In genomic region chr4:37825501-37825900, GRCh38 we compare ENCODE assay signal across 8 cellular contexts. TPM values are rescaled to one million over a fixed set of nuclear protein-coding genes. Genes with fewer than 3 reads are reported as not detected.
DNase-seq lines count a peak whose midpoint lies in the region; ATAC-seq and TF ChIP-seq lines count a peak whose summit lies in the region.
"Not testable (repeated sequence)": the region's sequence is repeated elsewhere in the genome, so short reads cannot be mapped to it uniquely, and the experiment has no call there.

No MANE protein-coding gene starts in this region.

- H3K27me3 ChIP-seq in ACC112 (ENCODE audit: insufficient read depth, low read length); H9 (ENCODE audit: insufficient read depth, low read length); iPS DF 6.9 (ENCODE audit: control insufficient read depth, insufficient read depth, low read length); naive thymus-derived CD4-positive, alpha-beta T cell (ENCODE audit: control insufficient read depth in 2 of 2, insufficient read depth in 2 of 2, low read length in 2 of 2); spleen (replicated peaks in 1 of 7): not testable (repeated sequence)
- H3K27me3 ChIP-seq in ectodermal cell (ENCODE audit: control insufficient read depth, insufficient read depth, low read length, poor library complexity, severe bottlenecking), result peaks cover 37% of the 10 kb centered on the region

- H2BK120ac ChIP-seq in H9 (ENCODE audit: low read depth, low read length, poor library complexity, severe bottlenecking), result not testable (repeated sequence)

- intact Hi-C loops in naive thymus-derived CD4-positive, alpha-beta T cell (cut with micrococcal nuclease), result loop anchor here (5.0 kb wide), 2 partner anchors 487 to 1357 kb away; partner anchors contain the start of gene WDR19 (in 1 of the 2)
- intact Hi-C loops in spleen (cut with DNase I; ENCODE audit: low total_unique reads), result not testable (repeated sequence)

- TF ChIP-seq CTCF in H9 (conservative IDR thresholded peaks at IDR 0.05) (0 out of 3 replicates have a peak, but pooled peaks have one; percentile 8), RWPE1 (conservative IDR thresholded peaks at IDR 0.05; ENCODE audit: low read depth) (peak; percentile 35; the same call in 1 of the 2 replicates)
- not testable (repeated sequence) for TF ChIP-seq CTCF in spleen (IDR thresholded peaks at IDR 0.05 in 8 of 11, conservative IDR thresholded peaks at IDR 0.05 in 3 of 11)

- H3K4me1 ChIP-seq in ACC112 (ENCODE audit: control insufficient read depth, insufficient read depth, low read length, unreplicated experiment) (peaks cover 22% of the 10 kb centered on the region), spleen (peaks cover 9 to 46% (median 30%) of the 10 kb centered on the region in 6 donors)
- not testable (repeated sequence) for H3K4me1 ChIP-seq in H9 (ENCODE audit: insufficient read depth, low read length); ectodermal cell (ENCODE audit: control insufficient read depth, insufficient read depth, low read length); iPS DF 6.9 (ENCODE audit: control insufficient read depth, insufficient read depth, low read length)
- peaks cover 7 to 11% of the 10 kb centered on the region in 2 donors for H3K4me1 ChIP-seq in naive thymus-derived CD4-positive, alpha-beta T cell (ENCODE audit: control insufficient read depth in 2 of 2, insufficient read depth in 2 of 2, low read length in 2 of 2)

- H4K20me1 ChIP-seq in H9 (ENCODE audit: control insufficient read depth, insufficient read depth, insufficient read length), result not testable (repeated sequence)

- not testable (repeated sequence) for DNase-seq in H9; RWPE1 (ENCODE audit: low spot score); activated naive CD4-positive, alpha-beta T cell treated with anti-CD3 and anti-CD28 coated beads, Interleukin-2, amount 10 ng/mL, durations not matched to agents 7 days and 5 days; iPS DF 6.9 (ENCODE audit: low read depth, low spot score); naive thymus-derived CD4-positive, alpha-beta T cell; spleen

- not testable (repeated sequence) for H2BK5ac ChIP-seq in H9 (ENCODE audit: insufficient read length, low read length)

- not testable (repeated sequence) for H4K8ac ChIP-seq in H9 (replicated peaks; ENCODE audit: insufficient read length, low read depth, low read length)

- H3K18ac ChIP-seq in H9 (ENCODE audit: insufficient read length, low read depth, low read length), result not testable (repeated sequence)

- not testable (repeated sequence) for H3K9me3 Mint-ChIP-seq in H9; activated naive CD4-positive, alpha-beta T cell treated with anti-CD3 and anti-CD28 coated beads, Interleukin-2, amount 10 ng/mL, durations not matched to agents 7 days and 5 days; naive thymus-derived CD4-positive, alpha-beta T cell

- peak overlapping the region; percentile 84 for H2AFZ ChIP-seq in ACC112 (ENCODE audit: low read length, unreplicated experiment)
- peak overlapping the region; percentile 97 for H2AFZ ChIP-seq in H9 (ENCODE audit: low read length)

- peak overlapping the region; percentile 81 to 85 for H3K4me3 Mint-ChIP-seq in H9
- H3K4me3 Mint-ChIP-seq in activated naive CD4-positive, alpha-beta T cell treated with anti-CD3 and anti-CD28 coated beads, Interleukin-2, amount 10 ng/mL, durations not matched to agents 7 days and 5 days, result peak overlapping the region; percentile 96
- peak overlapping the region; percentile 93 to 100 (median 98) for H3K4me3 Mint-ChIP-seq in naive thymus-derived CD4-positive, alpha-beta T cell

- POLR2A ChIA-PET in RWPE1 (lab: Yijun Ruan, JAX; ENCODE audit: low non-redundant PET), result interaction anchor here (1.0 kb wide), 1 partner anchor 66 kb away, joined by 5 read pairs; no protein-coding TSS in a partner anchor
- POLR2A ChIA-PET in naive thymus-derived CD4-positive, alpha-beta T cell (lab: Charles Lee), result interaction anchor here (1.2 to 2.3 kb wide), 6 partner anchors 52 to 204 kb away, joined by 3 to 15 read pairs (median 5); partner anchors contain the start of gene RELL1

- not testable (repeated sequence) for ATAC-seq in naive thymus-derived CD4-positive, alpha-beta T cell

- H3T11ph ChIP-seq in H9 (ENCODE audit: low read length), result not testable (repeated sequence)

- H3K4me3 ChIP-seq in ACC112 (ENCODE audit: low read depth, low read length) (peak overlapping the region; percentile 90), ectodermal cell (ENCODE audit: insufficient read depth, low read depth, low read length) (peak overlapping the region; percentile 63), iPS DF 6.9 (ENCODE audit: low read length) (peak overlapping the region; percentile 28; the same call in 1 of the 2 replicates), spleen (peak overlapping the region; percentile 67 to 98 (median 89))
- peak overlapping the region; percentile 79 for H3K4me3 ChIP-seq in naive thymus-derived CD4-positive, alpha-beta T cell (ENCODE audit: low read length)

- not testable (repeated sequence) for H3K36me3 Mint-ChIP-seq in H9 (ENCODE audit: insufficient read depth in 1 of 3, low read depth in 3 of 3)
- H3K36me3 Mint-ChIP-seq in activated naive CD4-positive, alpha-beta T cell treated with anti-CD3 and anti-CD28 coated beads, Interleukin-2, amount 10 ng/mL, durations not matched to agents 7 days and 5 days, result peaks cover 11% of the 10 kb centered on the region
- peaks cover 8 to 12% (median 10%) of the 10 kb centered on the region in 5 donors for H3K36me3 Mint-ChIP-seq in naive thymus-derived CD4-positive, alpha-beta T cell

- peaks cover 24% of the 10 kb centered on the region for H3K27me3 Mint-ChIP-seq in H9 (ENCODE audit: low read depth)
- peaks cover 24% of the 10 kb centered on the region for H3K27me3 Mint-ChIP-seq in activated naive CD4-positive, alpha-beta T cell treated with anti-CD3 and anti-CD28 coated beads, Interleukin-2, amount 10 ng/mL, durations not matched to agents 7 days and 5 days
- not testable (repeated sequence) for H3K27me3 Mint-ChIP-seq in naive thymus-derived CD4-positive, alpha-beta T cell

- CTCF ChIA-PET in RWPE1 (lab: Yijun Ruan, JAX), result interaction anchor here (0.6 to 0.7 kb wide), 2 partner anchors 65 to 347 kb away, joined by 3 read pairs; partner anchors contain the start of gene TBC1D1
- CTCF ChIA-PET in activated naive CD4-positive, alpha-beta T cell treated with anti-CD3 and anti-CD28 coated beads, Interleukin-2, amount 10 ng/mL, durations not matched to agents 7 days and 5 days (lab: Charles Lee), result interaction anchor here (1.0 kb wide), 1 partner anchor 152 kb away, joined by 3 read pairs; no protein-coding TSS in a partner anchor
- CTCF ChIA-PET in naive thymus-derived CD4-positive, alpha-beta T cell (lab: Charles Lee), result interaction anchor here (1.3 kb wide), 1 partner anchor 21 kb away, joined by 3 read pairs; no protein-coding TSS in a partner anchor

- H3K27ac ChIP-seq in ACC112 (ENCODE audit: low read depth, low read length) (peak overlapping the region; percentile 68), RWPE1 (peak overlapping the region; percentile 76), spleen (peak overlapping the region; percentile 81 to 92 (median 86))
- H3K27ac ChIP-seq in H9 (ENCODE audit: insufficient read length, low read depth, low read length); ectodermal cell (ENCODE audit: insufficient read depth, low read depth, low read length, poor library complexity, severe bottlenecking); iPS DF 6.9 (ENCODE audit: low read length): not testable (repeated sequence)
- H3K27ac ChIP-seq in naive thymus-derived CD4-positive, alpha-beta T cell (ENCODE audit: low read depth, low read length), result peak overlapping the region; percentile 80

- H2BK15ac ChIP-seq in H9 (ENCODE audit: low read depth, low read length), result not testable (repeated sequence)

- not testable (repeated sequence) for TF ChIP-seq POLR2A in spleen (IDR thresholded peaks at IDR 0.05)

- H3K9me3 ChIP-seq in H9 (ENCODE audit: control insufficient read depth, low read depth, low read length); ectodermal cell (ENCODE audit: control insufficient read depth, low read length); iPS DF 6.9 (ENCODE audit: control insufficient read depth, insufficient read depth, low read length); naive thymus-derived CD4-positive, alpha-beta T cell (ENCODE audit: control insufficient read depth in 2 of 3, low read length in 3 of 3); spleen: not testable (repeated sequence)

- not testable (repeated sequence) for H2BK20ac ChIP-seq in H9 (ENCODE audit: low read depth, low read length, poor library complexity, severe bottlenecking)

- no CpG with 5 or more reads among the region's 9 CpGs for WGBS in H9 (ENCODE audit: extremely low coverage, insufficient read length, low lambda C conversion rate)
- WGBS in ectodermal cell, 2 experiments, result 9 to 21% methylated on average over 3 to 5 of the region's 9 CpGs
- WGBS in iPS DF 6.9 (ENCODE audit: insufficient coverage, insufficient read length), result no CpG with 5 or more reads among the region's 9 CpGs
- WGBS in spleen, 5 donors, result 6 to 9% (median 6%) methylated on average over 9 of the region's 9 CpGs

- H3K23ac ChIP-seq in H9 (ENCODE audit: insufficient read length, low read depth, low read length), result not testable (repeated sequence)

- peak overlapping the region; percentile 78 for H3K4me2 ChIP-seq in H9 (ENCODE audit: insufficient read depth, insufficient read length, low read length)

- H3K56ac ChIP-seq in H9 (ENCODE audit: insufficient read length, low read depth, low read length), result not testable (repeated sequence)

- H3K4ac ChIP-seq in H9 (ENCODE audit: low read depth, low read length), result not testable (repeated sequence)

- H3K4me1 Mint-ChIP-seq in H9, result peaks cover 17 to 21% of the 10 kb centered on the region in 2 experiments
- H3K4me1 Mint-ChIP-seq in activated naive CD4-positive, alpha-beta T cell treated with anti-CD3 and anti-CD28 coated beads, Interleukin-2, amount 10 ng/mL, durations not matched to agents 7 days and 5 days, result peaks cover 46% of the 10 kb centered on the region
- peaks cover 32 to 65% (median 55%) of the 10 kb centered on the region in 7 donors for H3K4me1 Mint-ChIP-seq in naive thymus-derived CD4-positive, alpha-beta T cell

- H2BK12ac ChIP-seq in H9 (ENCODE audit: insufficient read length, low read depth, low read length), result not testable (repeated sequence)

- H3K79me1 ChIP-seq in H9 (ENCODE audit: insufficient read depth, low read depth, low read length, poor library complexity, severe bottlenecking), result not testable (repeated sequence)

- H4K5ac ChIP-seq in H9 (ENCODE audit: insufficient read length, low read depth, low read length), result not testable (repeated sequence)

- H3K27ac Mint-ChIP-seq in H9, result 0 out of 7 replicates have a peak overlapping the region, but pooled peaks of 1 of the 3 experiments have one; percentile 24
- H3K27ac Mint-ChIP-seq in activated naive CD4-positive, alpha-beta T cell treated with anti-CD3 and anti-CD28 coated beads, Interleukin-2, amount 10 ng/mL, durations not matched to agents 7 days and 5 days, result not testable (repeated sequence)
- H3K27ac Mint-ChIP-seq in naive thymus-derived CD4-positive, alpha-beta T cell, result peak overlapping the region; percentile 92 to 99 (median 96)

- H3K9ac ChIP-seq in H9 (ENCODE audit: extremely low read depth, insufficient read length, low read length), result peak overlapping the region; percentile 61

- peaks cover 24% of the 10 kb centered on the region for H3K79me2 ChIP-seq in ACC112 (ENCODE audit: control insufficient read depth, insufficient read depth, low read length, unreplicated experiment)
- H3K79me2 ChIP-seq in H9 (ENCODE audit: insufficient read depth, low read length), result not testable (repeated sequence)

- not testable (repeated sequence) for H2AK5ac ChIP-seq in H9 (ENCODE audit: insufficient read length, low read length)

- peaks cover 16% of the 10 kb centered on the region for H3K23me2 ChIP-seq in H9 (ENCODE audit: insufficient read length, low read depth, low read length, poor library complexity, severe bottlenecking)

- H3K36me3 ChIP-seq in ACC112 (ENCODE audit: insufficient read depth, low read length); ectodermal cell (ENCODE audit: control insufficient read depth, insufficient read depth, low read length); iPS DF 6.9 (ENCODE audit: control insufficient read depth, insufficient read depth, low read length); spleen: not testable (repeated sequence)
- H3K36me3 ChIP-seq in naive thymus-derived CD4-positive, alpha-beta T cell (ENCODE audit: control insufficient read depth in 2 of 3, insufficient read depth in 3 of 3, low read length in 3 of 3), result peaks cover 0 to 11% (median 0%) of the 10 kb centered on the region in 3 experiments

- not testable (repeated sequence) for H3K14ac ChIP-seq in H9 (ENCODE audit: insufficient read depth, low read length)

- H4K91ac ChIP-seq in H9 (ENCODE audit: insufficient read length, low read depth, low read length), result not testable (repeated sequence)

RNA-seq across cellular contexts. Expression of gene PGM2, which starts 1.0 kb away (rescaled TPM):
- 26.6 and 30.4 TPM in 2 replicates for total RNA-seq in H9 (2021)
- polyA plus RNA-seq in ectodermal cell (2013, experiment 1 of 4), result 14.6 TPM
- polyA plus RNA-seq in ectodermal cell (2013, experiment 2 of 4), result 12.5 TPM
- polyA plus RNA-seq in ectodermal cell (2013, experiment 3 of 4), result 10.0 TPM
- 11.0 TPM for polyA plus RNA-seq in ectodermal cell (2013, experiment 4 of 4)
- total RNA-seq in naive thymus-derived CD4-positive, alpha-beta T cell, result 10 to 100 TPM; 14.4 to 35.2 (median 18.7) TPM
- polyA plus RNA-seq in naive thymus-derived CD4-positive, alpha-beta T cell, result 10 to 100 TPM; 15.9 to 20.7 TPM
- total RNA-seq in spleen, result 10 to 100 TPM; 24.6 to 43.7 (median 30.1) TPM
- 1 to 10 TPM; 5.4 to 9.5 (median 7.6) TPM for polyA plus RNA-seq in spleen

Comparison
In these comparisons a context has a peak if more than half of its experiments do, and no peak if none do; other contexts are left out.
1. H3K4me3 ChIP-seq: peak in every context shown above with its lines; median percentile 90 in ACC112; 89 in spleen; 79 in naive thymus-derived CD4-positive, alpha-beta T cell; 63 in ectodermal cell; 28 in iPS DF 6.9.